8 cellular contexts compared by ENCODE assay signal in genomic region chr3:46488735-46489361, GRCh38. TPM values are rescaled to one million over a fixed set of nuclear protein-coding genes. Genes with fewer than 3 reads are reported as not detected.
A peak's percentile ranks its signal among the peaks of the same experiment; 100 is the strongest.
DNase-seq lines count a peak whose midpoint lies in the region; ATAC-seq and TF ChIP-seq lines count a peak whose summit lies in the region.

No MANE protein-coding gene starts in this region.

- in situ Hi-C loops in Caki2 (cut with HindIII; ENCODE audit: low pct_unique_long_range_greater_than_20kb, low sequenced_read_pairs): no loop called here

- peaks cover 9% of the 10 kb centered on the region for H3K4me1 ChIP-seq in HUES6 (ENCODE audit: control insufficient read depth, insufficient read depth, low read length)

- H3K9me3 Mint-ChIP-seq in naive B cell: no peaks in the 10 kb centered on the region

- peak overlapping the region; percentile 1 for H3K9ac ChIP-seq in HUES6 (ENCODE audit: low read length)

- peak overlapping the region in 3 of 6 donors; percentile 15 to 62 (median 30) for H3K27ac Mint-ChIP-seq in naive B cell

- H3K27me3 Mint-ChIP-seq in naive B cell: peaks cover 6 to 14% (median 13%) of the 10 kb centered on the region in 3 donors

- ATAC-seq in GM21423 (IDR thresholded peaks at IDR 0.05; ENCODE audit: unreplicated experiment) (peak; percentile 94), naive B cell (ENCODE audit: low read depth in 2 of 2) (peak; percentile 97 to 99)

- DNase-seq in Caki2 (ENCODE audit: low read depth): peak; percentile 83
- DNase-seq in OCI-M1 (lab: John Stamatoyannopoulos, UW): peak; percentile 96
- DNase-seq in activated T-cell treated with anti-CD3 and anti-CD28 coated beads for 4 hours: peak; percentile 92
- peak; percentile 92 to 95 for DNase-seq in erythroblast (lab: John Stamatoyannopoulos, UW)
- DNase-seq in naive B cell: peak; percentile 91
- DNase-seq in stimulated activated CD8-positive, alpha-beta memory T cell treated with anti-CD3 and anti-CD28 coated beads, Interleukin-7, amount 100 ng/mL, for 4 hours (ENCODE audit: low read depth in 2 of 2): peak; percentile 80 to 85

- H3K4me3 ChIP-seq in HUES6 (ENCODE audit: low read depth, low read length): no peak overlapping the region

- 0 out of 2 replicates have a peak, but pooled peaks cover 4% of the 10 kb centered on the region for H3K27me3 ChIP-seq in HUES6 (ENCODE audit: control insufficient read depth, insufficient read depth, low read length)

- peak overlapping the region in 6 of 8 donors; percentile 21 to 62 (median 39) for H3K4me3 Mint-ChIP-seq in naive B cell

- no peak overlapping the region for H3K27ac ChIP-seq in HUES6 (ENCODE audit: low read depth, low read length)

- no peak for TF ChIP-seq POLR2A in erythroblast (IDR thresholded peaks at IDR 0.05; ENCODE audit: low read length)

- peaks cover 6 to 11% (median 9%) of the 10 kb centered on the region in 3 donors for H3K4me1 Mint-ChIP-seq in naive B cell

- H3K36me3 Mint-ChIP-seq in naive B cell: no peaks in the 10 kb centered on the region

- no peaks in the 10 kb centered on the region for H3K36me3 ChIP-seq in HUES6 (ENCODE audit: control insufficient read depth, insufficient read depth, low read length)

- H3K9me3 ChIP-seq in HUES6 (ENCODE audit: control insufficient read depth, insufficient read depth, low read depth, low read length): peaks cover 5% of the 10 kb centered on the region

RNA-seq across cellular contexts. Expression of gene RTP3, which starts 8.9 kb away (rescaled TPM):
- not detected in 2 replicates for total RNA-seq in Caki2 (2014; rRNA removed; shearing (Covaris generic); ENCODE audit: low replicate concordance)
- not detected for polyA plus RNA-seq in naive B cell (ENCODE audit: low read depth in 6 of 6)

RNA-seq across cellular contexts. Expression of gene LTF, which starts 24.1 kb away (rescaled TPM):
- total RNA-seq in Caki2 (2014; rRNA removed; shearing (Covaris generic); ENCODE audit: low replicate concordance): not detected in 2 replicates
- 1 to 10 TPM in 1 of 6 donors, not detected in 5; 2.5 TPM for polyA plus RNA-seq in naive B cell (ENCODE audit: low read depth in 6 of 6)
